17 cellular contexts compared by ENCODE assay signal in the genomic region with DNA sequence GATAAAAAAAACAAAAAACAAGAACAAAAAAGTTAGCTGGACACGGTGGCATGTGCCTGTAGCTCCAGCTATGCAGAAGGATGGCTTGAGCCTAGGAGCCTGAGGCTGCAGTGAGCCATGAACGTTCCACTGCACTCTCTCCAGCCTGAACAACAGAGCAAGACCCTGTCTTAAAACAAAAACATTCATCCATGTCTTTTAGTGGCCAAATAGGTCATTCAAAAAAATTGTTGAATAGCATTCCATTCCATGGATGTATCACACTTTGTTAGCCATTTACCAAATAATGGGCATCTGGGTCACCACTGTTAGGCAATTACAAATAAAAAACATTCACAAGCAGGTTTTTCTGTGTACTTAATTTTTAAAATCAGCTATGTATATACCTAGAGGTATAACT.
"Had no signal": no experiment of that assay in that cellular context is flagged by ENCODE, and none has a peak within 500 bp of the region (broad histone marks: within the 10 kb centered on the region; RNA-seq: fewer than 3 reads in every experiment).

No MANE protein-coding gene starts in this region.

- DNase-seq: activated CD4-positive, alpha-beta memory T cell treated with anti-CD3 and anti-CD28 coated beads for 36 hours; activated CD8-positive, alpha-beta memory T cell treated with anti-CD3 and anti-CD28 coated beads, Interleukin-2, amount 10 ng/mL, durations not matched to agents 7 days and 5 days; activated naive CD4-positive, alpha-beta T cell treated with anti-CD3 and anti-CD28 coated beads, Interleukin-2, amount 50 U/mL, for 16 hours; activated T-cell treated with anti-CD3 and anti-CD28 coated beads, Interleukin-2, amount 50 U/mL, for 1 hour; body of pancreas; caudate nucleus; colonic mucosa; foreskin keratinocyte; head of caudate nucleus; immature natural killer cell; midbrain; pancreas; stimulated activated CD4-positive, alpha-beta T cell treated with anti-CD3 and anti-CD28 coated beads, Interleukin-12 subunit alpha, Interleukin-12 subunit beta, amount 100 ng/mL, for 4 hours; stimulated activated CD4-positive, alpha-beta T cell treated with anti-CD3 and anti-CD28 coated beads, Interleukin-2, amount 100 ng/mL, for 24 hours; T-helper 17 cell; upper lobe of right lung; WERI-Rb-1 had no signal

- ATAC-seq: activated CD8-positive, alpha-beta memory T cell treated with anti-CD3 and anti-CD28 coated beads, Interleukin-2, amount 10 ng/mL, durations not matched to agents 7 days and 5 days; body of pancreas; foreskin keratinocyte; pancreas; T-helper 17 cell; upper lobe of right lung had no signal
